18 cellular contexts compared by ENCODE assay signal in the genomic region with DNA sequence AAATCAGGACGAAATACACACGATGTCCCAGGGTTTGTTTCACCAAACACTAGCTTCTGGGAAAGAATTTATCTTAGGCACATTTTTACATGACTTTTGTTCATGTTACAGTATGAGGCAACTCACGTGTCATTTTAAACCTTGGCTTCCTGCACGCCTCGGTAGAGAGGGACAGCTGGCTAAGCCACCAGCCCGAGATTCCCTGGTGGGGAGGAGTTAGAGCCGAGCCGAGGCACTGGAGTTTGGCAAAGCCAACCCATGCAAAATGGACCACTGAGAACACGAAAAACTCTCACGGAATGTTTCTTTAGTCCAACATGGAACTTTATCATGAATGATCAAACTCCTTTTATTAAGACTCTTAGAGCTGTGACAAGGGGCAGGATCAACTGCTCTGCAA.
"Had no signal": no experiment of that assay in that cellular context is flagged by ENCODE, and none has a peak within 500 bp of the region (broad histone marks: within the 10 kb centered on the region; RNA-seq: fewer than 3 reads in every experiment).

No MANE protein-coding gene starts in this region.

- H3K27me3 ChIP-seq: gastrocnemius medialis, right atrium auricular region, sigmoid colon, uterus had no signal

- H3K4me2 ChIP-seq: smooth muscle cell had no signal

- H3K4me3 ChIP-seq: coronary artery, gastrocnemius medialis, heart right ventricle, right atrium auricular region, sigmoid colon, smooth muscle cell, uterus had no signal

- H3K4me1 ChIP-seq: heart right ventricle, right atrium auricular region, sigmoid colon, uterus had no signal

- ATAC-seq: heart right ventricle, left lobe of liver, natural killer cell had no signal

- DNase-seq: effector CD4-positive, alpha-beta T cell; endodermal cell; gastrocnemius medialis; heart right ventricle; hypothalamus; kidney glomerular epithelial cell; mammary epithelial cell; natural killer cell; posterior cingulate gyrus; sigmoid colon; stimulated activated CD4-positive, alpha-beta T cell treated with anti-CD3 and anti-CD28 coated beads, Interleukin-2, amount 100 ng/mL, for 48 hours; stimulated activated naive CD4-positive, alpha-beta T cell treated with Interleukin-2 at 50 U/mL for 16 hours; uterus had no signal

- H3K9me3 ChIP-seq: gastrocnemius medialis, right atrium auricular region, sigmoid colon, uterus had no signal

- H3K27ac ChIP-seq: coronary artery, gastrocnemius medialis, heart right ventricle, right atrium auricular region, sigmoid colon, uterus had no signal

- FAIRE-seq: islet of Langerhans had no signal

- H3K36me3 ChIP-seq: gastrocnemius medialis, heart right ventricle, right atrium auricular region, sigmoid colon, uterus had no signal
